ENCODE assay signal across 26 cellular contexts in the genomic region with DNA sequence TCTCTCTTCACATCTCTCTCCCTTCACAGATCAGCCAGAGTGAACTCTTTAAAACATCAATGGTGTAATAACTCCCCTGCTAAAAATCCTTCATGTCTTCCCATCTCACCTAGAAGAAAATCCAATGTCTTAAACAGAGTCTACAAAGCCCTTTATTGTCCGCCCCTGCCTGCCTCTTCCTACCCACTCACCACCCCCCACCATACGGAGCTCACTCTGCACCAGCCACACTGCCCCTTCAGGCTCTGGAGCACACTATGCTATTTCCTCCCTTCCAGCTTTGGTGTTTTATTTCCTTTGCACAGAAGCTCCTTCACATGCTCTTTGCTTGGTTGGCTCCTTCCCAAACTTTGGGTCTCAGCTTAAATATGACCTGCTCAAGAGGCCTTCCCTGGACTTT. TPM values are rescaled to one million over a fixed set of nuclear protein-coding genes. Genes with fewer than 3 reads are reported as not detected.
DNase-seq lines count a peak whose midpoint lies in the region; ATAC-seq, FAIRE-seq and TF ChIP-seq lines count a peak whose summit lies in the region.
"Had no signal": no experiment of that assay in that cellular context is flagged by ENCODE, and none has a peak within 500 bp of the region (broad histone marks: within the 10 kb centered on the region; RNA-seq: fewer than 3 reads in every experiment).

No MANE protein-coding gene starts in this region.

- TF ChIP-seq RAD21 in SK-N-SH (IDR thresholded peaks at IDR 0.05; ENCODE audit: low read length), result no peak
- no peak for TF ChIP-seq RAD21 in K562 (CRISPR knock-in tag; conservative IDR thresholded peaks at IDR 0.05 in 1 of 2, IDR thresholded peaks at IDR 0.05 in 1 of 2)

- no peak overlapping the region for H3K4me3 Mint-ChIP-seq in activated T-helper 2 cell treated with anti-CD3 and anti-CD28 coated beads, Interferon-gamma antibody, Interleukin-2, Interleukin-4, amounts not matched to agents 10 μg/mL and 5 μg/mL and 100 μg/mL, durations not matched to agents 14 hours and 24 hours and 36 hours (ENCODE audit: low read depth)
- H3K4me3 Mint-ChIP-seq in osteocyte (ENCODE audit: unreplicated experiment), result no peak overlapping the region
- H3K4me3 Mint-ChIP-seq: CD14-positive monocyte; CD8-positive, alpha-beta memory T cell; IgD-negative memory B cell had no signal

- H3K4me1 ChIP-seq in SK-N-SH (ENCODE audit: control insufficient read depth in 1 of 2, insufficient read depth in 2 of 2, low read depth in 1 of 2, low read length in 1 of 2) (peaks cover 0 to 28% of the 10 kb centered on the region in 2 experiments; a peak in 2 of 4 replicates), K562 (replicated peaks in 1 of 2; ENCODE audit: control insufficient read depth in 2 of 2, insufficient read depth in 2 of 2, low read length in 2 of 2) (no peaks in the 10 kb centered on the region)
- H3K4me1 ChIP-seq: BE2C, HAP-1, SJSA1 had no signal

- POLR2A ChIA-PET in SK-N-SH (lab: Yijun Ruan, JAX), result no interaction called here
- POLR2A ChIA-PET in K562 (lab: Yijun Ruan, JAX), result no interaction called here

- H3K27me3 ChIP-seq in SK-N-SH (ENCODE audit: insufficient read depth) (no peaks in the 10 kb centered on the region), K562 (ENCODE audit: control insufficient read depth in 2 of 2, insufficient read depth in 2 of 2, low read length in 2 of 2) (peaks cover 9 to 37% of the 10 kb centered on the region in 2 experiments; a peak in 3 of 5 replicates)
- H3K27me3 ChIP-seq: BE2C had no signal

- H4K20me1 ChIP-seq in SK-N-SH (ENCODE audit: insufficient read depth) (no peaks in the 10 kb centered on the region; the same call in 1 of the 2 replicates), K562 (replicated peaks; ENCODE audit: control insufficient read depth, insufficient read depth, low read length) (no peaks in the 10 kb centered on the region)

- no peak overlapping the region for H3K9ac ChIP-seq in SK-N-SH
- H3K9ac ChIP-seq in K562 (ENCODE audit: insufficient read depth in 1 of 2, low read depth in 2 of 2, low read length in 2 of 2), result no peak overlapping the region
- H3K9ac ChIP-seq: GM23248 had no signal

- 91% methylated on average over 2 of the region's 2 CpGs for WGBS in SK-N-SH (ENCODE audit: low lambda C conversion rate)
- 0% methylated on average over 2 of the region's 2 CpGs for WGBS in K562 (ENCODE audit: insufficient coverage, low coverage, missing lambda C conversion rate)

- CTCF ChIA-PET in SK-N-SH (lab: Yijun Ruan, JAX) (interaction anchor here (0.7 to 2.5 kb wide), 8 partner anchors 8 to 100 kb away, joined by 3 to 10 read pairs (median 5); no protein-coding TSS in a partner anchor), K562 (lab: Yijun Ruan, JAX; ENCODE audit: low intra/inter-chr PET ratio) (no interaction called here)

- DNase-seq in SK-N-SH, result no peak
- no peak for DNase-seq in K562 (ENCODE audit: extremely low read depth in 1 of 4, low spot score in 3 of 4)
- peak; percentile 36 for DNase-seq in left kidney (ENCODE audit: low read depth, low spot score)
- DNase-seq in activated T-helper 2 cell treated with anti-CD3 and anti-CD28 coated beads, Interferon-gamma antibody, Interleukin-2, Interleukin-4, amounts not matched to agents 10 μg/mL and 5 μg/mL and 100 μg/mL, durations not matched to agents 14 hours and 24 hours and 36 hours (ENCODE audit: low spot score), result no peak
- DNase-seq in activated CD8-positive, alpha-beta memory T cell treated with anti-CD3 and anti-CD28 coated beads for 24 hours, result no peak
- DNase-seq in osteocyte (ENCODE audit: extremely low spot score, unreplicated experiment), result no peak
- DNase-seq: ACHN; BE2C; CD8-positive, alpha-beta memory T cell; GM23248; NCI-H1048; NCI-H1694; NCI-H2029 treated with DMSO at 0.1 percent for 48 hours; NCI-H526 treated with DMSO at 0.1 percent for 48 hours; Right ventricle myocardium superior; RPMI8226 had no signal

- H3K36me3 Mint-ChIP-seq in activated T-helper 2 cell treated with anti-CD3 and anti-CD28 coated beads, Interferon-gamma antibody, Interleukin-2, Interleukin-4, amounts not matched to agents 10 μg/mL and 5 μg/mL and 100 μg/mL, durations not matched to agents 14 hours and 24 hours and 36 hours (ENCODE audit: low read depth), result no peaks in the 10 kb centered on the region
- H3K36me3 Mint-ChIP-seq in osteocyte (ENCODE audit: unreplicated experiment), result no peaks in the 10 kb centered on the region
- H3K36me3 Mint-ChIP-seq: CD14-positive monocyte; CD8-positive, alpha-beta memory T cell; IgD-negative memory B cell had no signal

- FAIRE-seq in K562 (lab: Jason Lieb, UNC), result no peak

- intact Hi-C loops in K562 (cut with micrococcal nuclease), result no loop called here
- intact Hi-C loops in activated T-helper 2 cell treated with anti-CD3 and anti-CD28 coated beads, Interferon-gamma antibody, Interleukin-2, Interleukin-4, amounts not matched to agents 10 μg/mL and 5 μg/mL and 100 μg/mL, durations not matched to agents 14 hours and 24 hours and 36 hours (cut with micrococcal nuclease), result no loop called here

- in situ Hi-C loops in K562 (cut with MboI), result loop anchor here (25.0 kb wide), 1 partner anchor 394 kb away; no protein-coding TSS in a partner anchor

- no peak overlapping the region for H3K27ac Mint-ChIP-seq in activated T-helper 2 cell treated with anti-CD3 and anti-CD28 coated beads, Interferon-gamma antibody, Interleukin-2, Interleukin-4, amounts not matched to agents 10 μg/mL and 5 μg/mL and 100 μg/mL, durations not matched to agents 14 hours and 24 hours and 36 hours
- H3K27ac Mint-ChIP-seq in osteocyte (ENCODE audit: unreplicated experiment), result no peak overlapping the region
- H3K27ac Mint-ChIP-seq: IgD-negative memory B cell had no signal

- H3K9me2 ChIP-seq in SK-N-SH, result no peaks in the 10 kb centered on the region

- H3K27ac ChIP-seq in SK-N-SH (ENCODE audit: low read depth in 2 of 2, low read length in 1 of 2) (no peak overlapping the region), K562 (ENCODE audit: extremely low read depth, low read depth, low read length) (no peak overlapping the region)
- H3K27ac ChIP-seq: 22Rv1, GM23248, HL-60, SJSA1 had no signal

- ATAC-seq in SK-N-SH treated with all-trans-retinoic acid at 6 μM for 48 hours (peak; percentile 31; the same call in 1 of the 3 replicates), K562 (peak; percentile 55; the same call in 2 of the 3 replicates)

- TF ChIP-seq EP300 in SK-N-SH (IDR thresholded peaks at IDR 0.05; ENCODE audit: borderline replicate concordance in 1 of 2, low read depth in 1 of 2, low read length in 1 of 2) (no peak), K562 (IDR thresholded peaks at IDR 0.05; ENCODE audit: low read length) (no peak)

- H3K79me2 ChIP-seq in SK-N-SH (ENCODE audit: insufficient read depth) (peaks cover 3% of the 10 kb centered on the region), K562 (ENCODE audit: control insufficient read depth, insufficient read depth, low read length) (no peaks in the 10 kb centered on the region)

- H3K4me3 ChIP-seq in SK-N-SH (ENCODE audit: low read depth in 2 of 2, low read length in 1 of 2) (no peak overlapping the region), K562 (no peak overlapping the region)
- H3K4me3 ChIP-seq: GM23248, HAP-1, SJSA1 had no signal

- TF ChIP-seq CTCF in SK-N-SH (IDR thresholded peaks at IDR 0.05), result no peak
- TF ChIP-seq CTCF in K562 (IDR thresholded peaks at IDR 0.05 in 2 of 3, conservative IDR thresholded peaks at IDR 0.05 in 1 of 3; ENCODE audit: insufficient read depth in 2 of 3, low read depth in 1 of 3, low read length in 3 of 3), result no peak
- TF ChIP-seq CTCF in osteocyte (IDR thresholded peaks at IDR 0.05), result no peak

- no peaks in the 10 kb centered on the region for H3K9me3 Mint-ChIP-seq in activated T-helper 2 cell treated with anti-CD3 and anti-CD28 coated beads, Interferon-gamma antibody, Interleukin-2, Interleukin-4, amounts not matched to agents 10 μg/mL and 5 μg/mL and 100 μg/mL, durations not matched to agents 14 hours and 24 hours and 36 hours
- H3K9me3 Mint-ChIP-seq in osteocyte (ENCODE audit: unreplicated experiment), result no peaks in the 10 kb centered on the region
- H3K9me3 Mint-ChIP-seq: CD14-positive monocyte; CD8-positive, alpha-beta memory T cell; IgD-negative memory B cell had no signal

- H3F3A ChIP-seq in SK-N-SH (replicated peaks; ENCODE audit: insufficient read depth), result peaks cover 7% of the 10 kb centered on the region

- no peak overlapping the region for H3K4me2 ChIP-seq in SK-N-SH
- no peak overlapping the region for H3K4me2 ChIP-seq in K562 (ENCODE audit: insufficient read depth, low read length)

- no peak for TF ChIP-seq POLR2A in K562 (conservative IDR thresholded peaks at IDR 0.05)

- no TSS peak for BruUV-seq in K562 (replicated peaks; lab: Mats Ljungman, UMichigan)

- H3K9me3 ChIP-seq in SK-N-SH (no peaks in the 10 kb centered on the region), K562 (replicated peaks; ENCODE audit: control insufficient read depth, insufficient read depth, low read depth, low read length) (no peaks in the 10 kb centered on the region)
- H3K9me3 ChIP-seq: BE2C, HAP-1, SJSA1 had no signal

- H3K36me3 ChIP-seq in SK-N-SH (replicated peaks in 1 of 2; ENCODE audit: control insufficient read depth in 1 of 2, insufficient read depth in 2 of 2, low read length in 1 of 2) (peaks cover 0 to 16% of the 10 kb centered on the region in 2 experiments), K562 (ENCODE audit: control insufficient read depth, insufficient read depth, low read length) (no peaks in the 10 kb centered on the region)
- H3K36me3 ChIP-seq: BE2C, HAP-1, SJSA1 had no signal

- peaks cover 37% of the 10 kb centered on the region for H3K27me3 Mint-ChIP-seq in activated T-helper 2 cell treated with anti-CD3 and anti-CD28 coated beads, Interferon-gamma antibody, Interleukin-2, Interleukin-4, amounts not matched to agents 10 μg/mL and 5 μg/mL and 100 μg/mL, durations not matched to agents 14 hours and 24 hours and 36 hours (ENCODE audit: low read depth)
- peaks cover 61% of the 10 kb centered on the region for H3K27me3 Mint-ChIP-seq in osteocyte (ENCODE audit: unreplicated experiment)

- H2AFZ ChIP-seq in SK-N-SH (ENCODE audit: low read depth), result no peak overlapping the region
- H2AFZ ChIP-seq in K562 (ENCODE audit: low read depth, low read length), result no peak overlapping the region
- H2AFZ ChIP-seq: GM23248 had no signal

- no peaks in the 10 kb centered on the region for H3K9me1 ChIP-seq in K562 (ENCODE audit: control insufficient read depth, insufficient read depth, low read length)

- no peaks in the 10 kb centered on the region for H3K4me1 Mint-ChIP-seq in activated T-helper 2 cell treated with anti-CD3 and anti-CD28 coated beads, Interferon-gamma antibody, Interleukin-2, Interleukin-4, amounts not matched to agents 10 μg/mL and 5 μg/mL and 100 μg/mL, durations not matched to agents 14 hours and 24 hours and 36 hours (ENCODE audit: low read depth)
- no peaks in the 10 kb centered on the region for H3K4me1 Mint-ChIP-seq in osteocyte (ENCODE audit: unreplicated experiment)
- H3K4me1 Mint-ChIP-seq: CD14-positive monocyte; CD8-positive, alpha-beta memory T cell; IgD-negative memory B cell had no signal

RNA-seq across cellular contexts. Expression of a gene that starts 10.2 kb away (rescaled TPM):
- 15.1 and 18.5 TPM in 2 replicates for polyA plus RNA-seq in SK-N-SH (2012; rRNA removed)
- 9.8 and 12.8 TPM in 2 replicates for polyA plus RNA-seq in SK-N-SH (2012; cell fraction: cytosol; rRNA removed)
- polyA plus RNA-seq in SK-N-SH (2012; cell fraction: nucleus; rRNA removed), result 14.3 and 16.7 TPM in 2 replicates
- total RNA-seq in K562 (2011; cell fraction: chromatin; rRNA removed; ENCODE audit: low replicate concordance), result not detected in 2 replicates
- total RNA-seq in K562 (2011; cell fraction: nucleolus; rRNA removed), result not detected in 2 replicates
- total RNA-seq in K562 (2011; cell fraction: nucleoplasm; rRNA removed), result not detected in 2 replicates
- not detected in 2 replicates for total RNA-seq in K562 (2014; rRNA removed)
- total RNA-seq in K562 (2014; rRNA removed; fragmentation: Illumina TruSeq; extraction: Trizol), result not detected in 2 replicates
- not detected in 2 replicates for total RNA-seq in K562 (2015; rRNA removed; fragmentation: Illumina TruSeq; extraction: Trizol)
- not detected in 2 replicates for total RNA-seq in K562 (2021)
- not detected in 2 replicates for polyA plus RNA-seq in K562 (2011; rRNA removed)
- polyA plus RNA-seq in K562 (2011; cell fraction: cytosol; rRNA removed), result not detected in 2 replicates
- polyA plus RNA-seq in K562 (2011; cell fraction: nucleus; rRNA removed), result not detected in 2 replicates
- polyA plus RNA-seq in K562 (2012), result not detected in 2 replicates
- not detected in 2 replicates for polyA plus RNA-seq in K562 (2014; fragmentation: Illumina TruSeq; extraction: Trizol)
- not detected for polyA plus RNA-seq in K562 (2014; fragmentation: Nextera tagmentation; extraction: Ambion mirVana)
- not detected in 2 replicates for polyA plus RNA-seq in K562 (2014; rRNA removed)
- not detected in 2 replicates for polyA minus RNA-seq in K562 (2011; rRNA and poly(A)+ RNA removed)
- not detected in 2 replicates for polyA minus RNA-seq in K562 (2011; cell fraction: cytosol; rRNA and poly(A)+ RNA removed)
- polyA minus RNA-seq in K562 (2011; cell fraction: nucleus; rRNA and poly(A)+ RNA removed), result not detected in 2 replicates
- total RNA-seq in activated T-helper 2 cell treated with anti-CD3 and anti-CD28 coated beads, Interferon-gamma antibody, Interleukin-2, Interleukin-4, amounts not matched to agents 10 μg/mL and 5 μg/mL and 100 μg/mL, durations not matched to agents 14 hours and 24 hours and 36 hours, result not detected in 2 replicates
- not detected in 2 replicates for total RNA-seq in osteocyte
- total RNA-seq: CD8-positive, alpha-beta memory T cell; Daoy; NCI-H460; Right ventricle myocardium superior had no signal
- polyA plus RNA-seq: CD14-positive monocyte; CD8-positive, alpha-beta memory T cell; GM23248; IgD-negative memory B cell had no signal

RNA-seq across cellular contexts. Expression of a gene that starts 58.5 kb away (rescaled TPM):
- polyA plus RNA-seq in SK-N-SH (2012; rRNA removed), result 14.1 and 18.0 TPM in 2 replicates
- 7.1 and 13.4 TPM in 2 replicates for polyA plus RNA-seq in SK-N-SH (2012; cell fraction: cytosol; rRNA removed)
- 24.8 and 31.3 TPM in 2 replicates for polyA plus RNA-seq in SK-N-SH (2012; cell fraction: nucleus; rRNA removed)
- 1.1 and 1.9 TPM in 2 replicates for total RNA-seq in K562 (2011; cell fraction: chromatin; rRNA removed; ENCODE audit: low replicate concordance)
- 1.8 and 2.0 TPM in 2 replicates for total RNA-seq in K562 (2011; cell fraction: nucleolus; rRNA removed)
- 1.2 TPM in 2 replicates for total RNA-seq in K562 (2011; cell fraction: nucleoplasm; rRNA removed)
- total RNA-seq in K562 (2014; rRNA removed), result 0.91 and 1.0 TPM in 2 replicates
- total RNA-seq in K562 (2014; rRNA removed; fragmentation: Illumina TruSeq; extraction: Trizol), result 0.61 and 1.3 TPM in 2 replicates
- 0.91 and 0.94 TPM in 2 replicates for total RNA-seq in K562 (2015; rRNA removed; fragmentation: Illumina TruSeq; extraction: Trizol)
- total RNA-seq in K562 (2021), result 1.3 and 1.9 TPM in 2 replicates
- 0.42 and 0.72 TPM in 2 replicates for polyA plus RNA-seq in K562 (2011; rRNA removed)
- 0.86 and 1.2 TPM in 2 replicates for polyA plus RNA-seq in K562 (2011; cell fraction: cytosol; rRNA removed)
- 0.73 and 1.2 TPM in 2 replicates for polyA plus RNA-seq in K562 (2011; cell fraction: nucleus; rRNA removed)
- 2.0 and 6.6 TPM in 2 replicates for polyA plus RNA-seq in K562 (2012)
- 0.67 and 0.97 TPM in 2 replicates for polyA plus RNA-seq in K562 (2014; fragmentation: Illumina TruSeq; extraction: Trizol)
- under 1 TPM; 0.08 to 0.21 TPM for polyA plus RNA-seq in K562 (2014; fragmentation: Nextera tagmentation; extraction: Ambion mirVana)
- 1.0 and 3.1 TPM in 2 replicates for polyA plus RNA-seq in K562 (2014; rRNA removed)
- 0.18 and 0.87 TPM in 2 replicates for polyA minus RNA-seq in K562 (2011; rRNA and poly(A)+ RNA removed)
- 1.0 and 5.0 TPM in 2 replicates for polyA minus RNA-seq in K562 (2011; cell fraction: cytosol; rRNA and poly(A)+ RNA removed)
- 0.81 and 1.4 TPM in 2 replicates for polyA minus RNA-seq in K562 (2011; cell fraction: nucleus; rRNA and poly(A)+ RNA removed)
- 11.3 and 11.5 TPM in 2 replicates for total RNA-seq in activated T-helper 2 cell treated with anti-CD3 and anti-CD28 coated beads, Interferon-gamma antibody, Interleukin-2, Interleukin-4, amounts not matched to agents 10 μg/mL and 5 μg/mL and 100 μg/mL, durations not matched to agents 14 hours and 24 hours and 36 hours
- 2.6 and 4.1 TPM in 2 replicates for total RNA-seq in osteocyte
- total RNA-seq: G401 had no signal
- polyA plus RNA-seq: IgD-negative memory B cell had no signal
